Comparison of ENCODE assay signal across 8 cellular contexts in genomic region chr6:90103056-90103793, GRCh38.
DNase-seq lines count a peak whose midpoint lies in the region; ATAC-seq lines count a peak whose summit lies in the region.

No MANE protein-coding gene starts in this region.

- peak overlapping the region; percentile 84 for H3K4me3 ChIP-seq in CD4-positive, CD25-positive, alpha-beta regulatory T cell (ENCODE audit: low read depth, low read length)

- H3K36me3 Mint-ChIP-seq in CD4-positive, CD25-positive, alpha-beta regulatory T cell = peaks cover 19% of the 10 kb centered on the region
- H3K36me3 Mint-ChIP-seq in activated T-cell treated with anti-CD3 and anti-CD28 coated beads, Interleukin-2, amount 50 U/mL, for 72 hours (ENCODE audit: insufficient read depth in 2 of 2) = peaks cover 15 to 27% of the 10 kb centered on the region in 2 donors
- peaks cover 6% of the 10 kb centered on the region for H3K36me3 Mint-ChIP-seq in stimulated activated effector memory CD8-positive, alpha-beta T cell treated with anti-CD3 and anti-CD28 coated beads, Interleukin-12 subunit alpha, Interleukin-12 subunit beta, amount 100 ng/mL, for 72 hours

- peaks cover 5% of the 10 kb centered on the region for H3K27me3 ChIP-seq in CD4-positive, CD25-positive, alpha-beta regulatory T cell (ENCODE audit: control insufficient read depth, insufficient read depth, low read length)

- intact Hi-C loops in sciatic nerve (cut with DNase I) (no loop called here), left colon (cut with DNase I, micrococcal nuclease) (no loop called here)

- peaks cover 0 to 1% (median 0%) of the 10 kb centered on the region in 7 donors for H3K9me3 Mint-ChIP-seq in CD4-positive, CD25-positive, alpha-beta regulatory T cell
- H3K9me3 Mint-ChIP-seq in activated T-cell treated with anti-CD3 and anti-CD28 coated beads, Interleukin-2, amount 50 U/mL, for 72 hours = no peaks in the 10 kb centered on the region
- H3K9me3 Mint-ChIP-seq in stimulated activated effector memory CD8-positive, alpha-beta T cell treated with anti-CD3 and anti-CD28 coated beads, Interleukin-12 subunit alpha, Interleukin-12 subunit beta, amount 100 ng/mL, for 72 hours = no peaks in the 10 kb centered on the region

- H3K27ac Mint-ChIP-seq in CD4-positive, CD25-positive, alpha-beta regulatory T cell = peak overlapping the region; percentile 21 to 86 (median 84)
- peak overlapping the region; percentile 79 for H3K27ac Mint-ChIP-seq in activated T-cell treated with anti-CD3 and anti-CD28 coated beads, Interleukin-2, amount 50 U/mL, for 72 hours
- peak overlapping the region; percentile 78 for H3K27ac Mint-ChIP-seq in stimulated activated effector memory CD8-positive, alpha-beta T cell treated with anti-CD3 and anti-CD28 coated beads, Interleukin-12 subunit alpha, Interleukin-12 subunit beta, amount 100 ng/mL, for 72 hours

- peak; percentile 57 to 73 for ATAC-seq in CD4-positive, CD25-positive, alpha-beta regulatory T cell (ENCODE audit: low read depth in 2 of 2)
- ATAC-seq in HG03159 (IDR thresholded peaks at IDR 0.05; ENCODE audit: unreplicated experiment) (peak; percentile 76), sciatic nerve (no peak), left colon (no peak)
- ATAC-seq in activated T-cell treated with anti-CD3 and anti-CD28 coated beads, Interleukin-2, amount 50 U/mL, for 72 hours (replicated peaks in 1 of 2) = peak; percentile 71 to 75
- ATAC-seq in stimulated activated effector memory CD8-positive, alpha-beta T cell treated with anti-CD3 and anti-CD28 coated beads, Interleukin-12 subunit alpha, Interleukin-12 subunit beta, amount 100 ng/mL, for 72 hours = peak; percentile 88

- no peaks in the 10 kb centered on the region for H3K9me3 ChIP-seq in CD4-positive, CD25-positive, alpha-beta regulatory T cell (ENCODE audit: control insufficient read depth in 2 of 2, low read length in 2 of 2)

- H3K27ac ChIP-seq in CD4-positive, CD25-positive, alpha-beta regulatory T cell (ENCODE audit: insufficient read depth, low read length, poor library complexity, severe bottlenecking) = no peak overlapping the region

- peaks cover 26% of the 10 kb centered on the region for H3K4me1 ChIP-seq in CD4-positive, CD25-positive, alpha-beta regulatory T cell (ENCODE audit: control insufficient read depth, insufficient read depth, low read length, poor library complexity, severe bottlenecking)

- peak in 1 of 3 donors; percentile 87 for DNase-seq in CD4-positive, CD25-positive, alpha-beta regulatory T cell
- DNase-seq in GM19240 (ENCODE audit: insufficient read length, low spot score) = peak; percentile 6
- DNase-seq in activated T-cell treated with anti-CD3 and anti-CD28 coated beads, Interleukin-2, amount 50 U/mL, for 72 hours = peak; percentile 33 to 46
- peak in 1 of 2 donors; percentile 64 for DNase-seq in stimulated activated effector memory CD8-positive, alpha-beta T cell treated with anti-CD3 and anti-CD28 coated beads, Interleukin-12 subunit alpha, Interleukin-12 subunit beta, amount 100 ng/mL, for 72 hours (ENCODE audit: low spot score in 2 of 2)
- DNase-seq in NCI-H2196 treated with DMSO at 0.1 percent for 48 hours (lab: John Stamatoyannopoulos, UW; ENCODE audit: unreplicated experiment) = no peak
- DNase-seq in sciatic nerve (ENCODE audit: low spot score) = no peak
- DNase-seq in left colon = no peak

- peaks cover 11 to 67% (median 50%) of the 10 kb centered on the region in 4 donors for H3K4me1 Mint-ChIP-seq in CD4-positive, CD25-positive, alpha-beta regulatory T cell
- peaks cover 92% of the 10 kb centered on the region for H3K4me1 Mint-ChIP-seq in activated T-cell treated with anti-CD3 and anti-CD28 coated beads, Interleukin-2, amount 50 U/mL, for 72 hours (ENCODE audit: low read depth)
- peaks cover 39% of the 10 kb centered on the region for H3K4me1 Mint-ChIP-seq in stimulated activated effector memory CD8-positive, alpha-beta T cell treated with anti-CD3 and anti-CD28 coated beads, Interleukin-12 subunit alpha, Interleukin-12 subunit beta, amount 100 ng/mL, for 72 hours

- peaks cover 26% of the 10 kb centered on the region for H3K27me3 Mint-ChIP-seq in CD4-positive, CD25-positive, alpha-beta regulatory T cell
- no peaks in the 10 kb centered on the region for H3K27me3 Mint-ChIP-seq in activated T-cell treated with anti-CD3 and anti-CD28 coated beads, Interleukin-2, amount 50 U/mL, for 72 hours (ENCODE audit: low read depth)

- H3K4me3 Mint-ChIP-seq in CD4-positive, CD25-positive, alpha-beta regulatory T cell = peak overlapping the region; percentile 0 to 85 (median 77)
- peak overlapping the region; percentile 81 to 86 for H3K4me3 Mint-ChIP-seq in activated T-cell treated with anti-CD3 and anti-CD28 coated beads, Interleukin-2, amount 50 U/mL, for 72 hours
- H3K4me3 Mint-ChIP-seq in stimulated activated effector memory CD8-positive, alpha-beta T cell treated with anti-CD3 and anti-CD28 coated beads, Interleukin-12 subunit alpha, Interleukin-12 subunit beta, amount 100 ng/mL, for 72 hours = peak overlapping the region; percentile 68

- no peaks in the 10 kb centered on the region for H3K36me3 ChIP-seq in CD4-positive, CD25-positive, alpha-beta regulatory T cell (ENCODE audit: control insufficient read depth, insufficient read depth, low read length)

Comparison
In these comparisons a context has a peak if more than half of its experiments do, and no peak if none do; other contexts are left out.
1. ATAC-seq: peak in CD4-positive, CD25-positive, alpha-beta regulatory T cell (2 of 2), HG03159 (single experiment), activated T-cell treated with anti-CD3 and anti-CD28 coated beads, Interleukin-2, amount 50 U/mL, for 72 hours (2 of 2) and stimulated activated effector memory CD8-positive, alpha-beta T cell treated with anti-CD3 and anti-CD28 coated beads, Interleukin-12 subunit alpha, Interleukin-12 subunit beta, amount 100 ng/mL, for 72 hours (single experiment); none in sciatic nerve (single experiment) and left colon (single experiment).
2. DNase-seq: peak in GM19240 (single experiment) and activated T-cell treated with anti-CD3 and anti-CD28 coated beads, Interleukin-2, amount 50 U/mL, for 72 hours (2 of 2); none in NCI-H2196 treated with DMSO at 0.1 percent for 48 hours (single experiment), sciatic nerve (single experiment) and left colon (0 of 2).
3. Peak in every context shown above with its lines, with median percentiles within 50 percentile points of each other: H3K27ac Mint-ChIP-seq and H3K4me3 Mint-ChIP-seq.